In genomic region chr1:109619405-109619654, GRCh38 we compare ENCODE assay signal across 1 cellular context.
TF ChIP-seq lines count a peak whose summit lies in the region.

Gene GNAT2 (minus strand): TSS chr1:109619616. CDS start chr1:109612870, 6,746 bp downstream.

TF ChIP-seq in K562, 482 proteins besides CTCF, POLR2A, EP300 and RAD21 (continued from another document and continues in another):
- TF ChIP-seq RERE (CRISPR knock-in tag; IDR thresholded peaks at IDR 0.05; ENCODE audit: borderline replicate concordance) (no peak), ZBTB40 (IDR thresholded peaks at IDR 0.05) (peak; percentile 63), ZBTB40 (CRISPR knock-in tag; IDR thresholded peaks at IDR 0.05) (no peak), ZNF395 (CRISPR knock-in tag; IDR thresholded peaks at IDR 0.05) (no peak), ZMIZ1 (IDR thresholded peaks at IDR 0.05; ENCODE audit: low read depth in 2 of 2, low read length in 2 of 2) (no peak), TCF3 (CRISPR knock-in tag; IDR thresholded peaks at IDR 0.05) (no peak), ZNF778 (CRISPR knock-in tag; IDR thresholded peaks at IDR 0.05) (no peak), HSF4 (CRISPR knock-in tag; IDR thresholded peaks at IDR 0.05; ENCODE audit: borderline replicate concordance) (no peak), ZBTB5 (IDR thresholded peaks at IDR 0.05) (no peak), TFE3 (CRISPR knock-in tag; IDR thresholded peaks at IDR 0.05) (no peak), KLF6 (CRISPR knock-in tag; IDR thresholded peaks at IDR 0.05; ENCODE audit: borderline replicate concordance) (no peak), NBN (IDR thresholded peaks at IDR 0.05; ENCODE audit: low read depth) (no peak; the same call in 1 of the 2 replicates), ZNF507 (tag; conservative IDR thresholded peaks at IDR 0.05) (no peak)
